In the genomic region with DNA sequence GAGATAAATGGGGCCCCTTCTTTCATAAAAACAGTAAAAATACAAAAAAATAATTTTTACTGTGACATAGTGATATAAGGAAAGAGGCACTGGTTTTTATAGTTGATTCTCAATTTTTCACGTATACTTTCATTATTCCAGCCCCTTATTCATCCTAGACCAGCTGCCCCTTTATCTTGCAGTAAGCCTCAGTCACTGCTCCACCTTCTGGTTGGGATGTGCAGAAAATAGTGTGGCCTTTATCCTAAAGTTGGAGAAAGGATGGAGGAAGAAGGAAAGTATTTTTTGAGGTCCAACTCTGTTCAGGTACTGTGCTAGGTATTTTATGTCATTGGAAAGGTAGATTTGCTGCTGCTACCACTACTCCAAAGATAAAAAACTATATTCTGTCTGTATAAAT, we compare ENCODE assay signal across 8 cellular contexts.
DNase-seq lines count a peak whose midpoint lies in the region; ATAC-seq and TF ChIP-seq lines count a peak whose summit lies in the region.

No MANE protein-coding gene starts in this region.

- WGBS in IMR-90 (ENCODE audit: extremely low coverage in 2 of 2, insufficient read length in 1 of 2), 2 experiments = no CpG with 5 or more reads among the region's 1 CpG

- H3K27me3 ChIP-seq in IMR-90 (ENCODE audit: control insufficient read depth, insufficient read depth, low read length) (no peaks in the 10 kb centered on the region), vagina (no peaks in the 10 kb centered on the region)

- no peak overlapping the region for H2AK5ac ChIP-seq in IMR-90 (ENCODE audit: low read depth, low read length)

- no TSS peak for BruUV-seq in IMR-90 (replicated peaks; lab: Mats Ljungman, UMichigan)

- no peak overlapping the region for H3K23ac ChIP-seq in IMR-90 (ENCODE audit: low read depth, low read length)

- H3K9me3 ChIP-seq in IMR-90 (ENCODE audit: control insufficient read depth, insufficient read depth, low read length) (no peaks in the 10 kb centered on the region), vagina (no peaks in the 10 kb centered on the region)

- no peak overlapping the region for H3K56ac ChIP-seq in IMR-90 (ENCODE audit: extremely low read depth, insufficient read depth, low read length)

- H2AFZ ChIP-seq in IMR-90 (replicated peaks; ENCODE audit: low read length, poor library complexity) = no peak overlapping the region

- H3K18ac ChIP-seq in IMR-90 (ENCODE audit: low read depth, low read length) = no peak overlapping the region

- no peaks in the 10 kb centered on the region; the same call in 1 of the 2 replicates for H3K9me1 ChIP-seq in IMR-90 (ENCODE audit: insufficient read depth, low read length)

- DNase-seq in COLO829 (ENCODE audit: low spot score) (peak; percentile 39), IMR-90 (peak; percentile 58), astrocyte of the hippocampus (ENCODE audit: low read depth, low spot score) (peak; percentile 70), inferior parietal cortex (ENCODE audit: extremely low spot score) (peak; percentile 49), vagina (ENCODE audit: extremely low spot score in 2 of 2) (no peak), middle frontal gyrus (ENCODE audit: extremely low spot score, low spot score) (no peak)

- H4K8ac ChIP-seq in IMR-90 (ENCODE audit: low read depth in 2 of 2, low read length in 2 of 2) = no peak overlapping the region

- H3K36me3 ChIP-seq in IMR-90 (ENCODE audit: control insufficient read depth, insufficient read depth, low read length) = peaks cover 9% of the 10 kb centered on the region
- peaks cover 0 to 29% of the 10 kb centered on the region in 2 donors for H3K36me3 ChIP-seq in vagina

- no peak overlapping the region for H2BK20ac ChIP-seq in IMR-90 (ENCODE audit: low read depth, low read length)

- H3K79me1 ChIP-seq in IMR-90 (ENCODE audit: low read depth in 1 of 2, low read length in 2 of 2) = no peaks in the 10 kb centered on the region; a peak in 1 of 4 replicates

- no peak overlapping the region for H2BK15ac ChIP-seq in IMR-90 (ENCODE audit: low read depth, low read length)

- peak; percentile 79 for TF ChIP-seq CTCF in IMR-90 (conservative IDR thresholded peaks at IDR 0.05; ENCODE audit: low read depth, low read length)
- peak in 2 of 3 experiments; percentile 41 to 60 for TF ChIP-seq CTCF in vagina (IDR thresholded peaks at IDR 0.05)

- ATAC-seq in IMR-90 (ENCODE audit: low read depth) (peak; percentile 90), HG03342 (IDR thresholded peaks at IDR 0.05; ENCODE audit: unreplicated experiment) (no peak), GM19324 (IDR thresholded peaks at IDR 0.05; ENCODE audit: low FRiP score, unreplicated experiment) (no peak)

- no peak overlapping the region for H2BK5ac ChIP-seq in IMR-90 (ENCODE audit: low read depth, low read length, poor library complexity, severe bottlenecking)

- no peak overlapping the region for H3K4me2 ChIP-seq in IMR-90 (ENCODE audit: low read depth, low read length)

- TF ChIP-seq RAD21 in IMR-90 (IDR thresholded peaks at IDR 0.05; ENCODE audit: low read length) = peak; percentile 88

- intact Hi-C loops in IMR-90 (cut with micrococcal nuclease) (loop anchor here (1.0 to 5.0 kb wide), 5 partner anchors 106 to 258 kb away; no protein-coding TSS in a partner anchor), vagina (cut with DNase I) (loop anchor here (10.0 kb wide), 2 partner anchors 174 to 204 kb away; a partner anchor contains a TSS)

- H3K9ac ChIP-seq in IMR-90 (ENCODE audit: low read depth, low read length) = no peak overlapping the region

- no peak overlapping the region for H2AK9ac ChIP-seq in IMR-90 (replicated peaks; ENCODE audit: low read depth, low read length, poor library complexity)

- dilution Hi-C loops in IMR-90 (cut with HindIII; ENCODE audit: low sequenced_read_pairs, unreplicated experiment) = no loop called here

- H3K4me1 ChIP-seq in IMR-90 (ENCODE audit: control insufficient read depth, insufficient read depth, low read length) = no peaks in the 10 kb centered on the region
- no peaks in the 10 kb centered on the region for H3K4me1 ChIP-seq in vagina

- in situ Hi-C loops in IMR-90 (cut with MboI; ENCODE audit: low sequenced_read_pairs) = loop anchor here (10.0 kb wide), 1 partner anchor 204 kb away; no protein-coding TSS in a partner anchor

- no peak overlapping the region for H4K5ac ChIP-seq in IMR-90 (ENCODE audit: low read depth, low read length)

- no peak overlapping the region for H3K4me3 ChIP-seq in IMR-90 (ENCODE audit: insufficient read depth, low read depth, low read length)
- no peak overlapping the region for H3K4me3 ChIP-seq in vagina

- H4K20me1 ChIP-seq in IMR-90 (ENCODE audit: insufficient read depth, low read length) = no peaks in the 10 kb centered on the region

- no peak overlapping the region for H2BK120ac ChIP-seq in IMR-90 (ENCODE audit: low read depth, low read length)

- CTCF ChIA-PET in IMR-90 (lab: Yijun Ruan, JAX) = interaction anchor here (0.6 to 2.7 kb wide), 9 partner anchors 12 to 496 kb away, joined by 3 to 17 read pairs (median 5); no protein-coding TSS in a partner anchor

- H3K14ac ChIP-seq in IMR-90 (replicated peaks; ENCODE audit: low read depth, low read length) = no peak overlapping the region

- no peak overlapping the region for H3K27ac ChIP-seq in IMR-90 (ENCODE audit: insufficient read depth, low read length)
- no peak overlapping the region for H3K27ac ChIP-seq in vagina

- 0 out of 2 replicates have a peak, but pooled peaks have one; percentile 37 for TF ChIP-seq POLR2A in IMR-90 (IDR thresholded peaks at IDR 0.05; ENCODE audit: low read depth, low read length)
- TF ChIP-seq POLR2A in vagina (IDR thresholded peaks at IDR 0.05) = no peak

- POLR2A ChIA-PET in IMR-90 (lab: Charles Lee; ENCODE audit: unreplicated experiment) = no interaction called here

- H3K4ac ChIP-seq in IMR-90 (ENCODE audit: low read depth, low read length) = no peak overlapping the region

- H4K91ac ChIP-seq in IMR-90 (ENCODE audit: insufficient read depth, low read depth, low read length) = no peak overlapping the region

TF ChIP-seq in IMR-90, 13 proteins besides CTCF, POLR2A, EP300 and RAD21:
- TF ChIP-seq RFX5 (IDR thresholded peaks at IDR 0.05; ENCODE audit: low read depth, low read length) = no peak
- 0 out of 2 replicates have a peak, but pooled peaks have one; percentile 19 for TF ChIP-seq MAZ (IDR thresholded peaks at IDR 0.05; ENCODE audit: borderline replicate concordance, low read depth, low read length)
- no peak for TF ChIP-seq CHD1 (IDR thresholded peaks at IDR 0.05; ENCODE audit: low read depth, low read length)
- peak; percentile 93 for TF ChIP-seq SMC3 (IDR thresholded peaks at IDR 0.05; ENCODE audit: low read depth, low read length)

Comparison
In these comparisons a context has a peak if more than half of its experiments do, and no peak if none do; other contexts are left out.
1. DNase-seq: peak in COLO829 (single experiment), IMR-90 (single experiment), astrocyte of the hippocampus (single experiment) and inferior parietal cortex (single experiment); none in vagina (0 of 2) and middle frontal gyrus (single experiment).